ENCODE assay signal across 8 cellular contexts in genomic region chr12:124566181-124567034, GRCh38. TPM values are rescaled to one million over a fixed set of nuclear protein-coding genes. Genes with fewer than 3 reads are reported as not detected.
DNase-seq lines count a peak whose midpoint lies in the region; ATAC-seq and TF ChIP-seq lines count a peak whose summit lies in the region.

No MANE protein-coding gene starts in this region.

- peaks cover 6% of the 10 kb centered on the region for H3K36me3 Mint-ChIP-seq in Caco-2 (ENCODE audit: insufficient read depth, unreplicated experiment)
- no peaks in the 10 kb centered on the region for H3K36me3 Mint-ChIP-seq in nephron progenitor cell (ENCODE audit: low read depth)

- peak overlapping the region; percentile 90 for H3K27ac ChIP-seq in HUES48 (ENCODE audit: low read depth, low read length)
- peak overlapping the region; percentile 94 for H3K27ac ChIP-seq in RWPE1
- peak overlapping the region; percentile 94 for H3K27ac ChIP-seq in subcutaneous abdominal adipose tissue (ENCODE audit: low read depth, low read length)

- intact Hi-C loops in Caco-2 (cut with micrococcal nuclease; ENCODE audit: unreplicated experiment), result loop anchor here (2.0 to 5.0 kb wide), 2 partner anchors 42 to 186 kb away; no protein-coding TSS in a partner anchor

- H3K36me3 ChIP-seq in Caco-2 (ENCODE audit: control insufficient read depth, insufficient read depth, low read length) (no peaks in the 10 kb centered on the region), HUES48 (ENCODE audit: control insufficient read depth, insufficient read depth, low read length) (no peaks in the 10 kb centered on the region), subcutaneous abdominal adipose tissue (ENCODE audit: control insufficient read depth in 5 of 5, insufficient read depth in 5 of 5, low read length in 5 of 5) (no peaks in the 10 kb centered on the region)

- no TSS peak for BruUV-seq in Caco-2 (replicated peaks; lab: Mats Ljungman, UMichigan)

- H3K27me3 Mint-ChIP-seq in Caco-2 (ENCODE audit: insufficient read depth, unreplicated experiment), result no peaks in the 10 kb centered on the region
- peaks cover 12% of the 10 kb centered on the region for H3K27me3 Mint-ChIP-seq in nephron progenitor cell (ENCODE audit: low read depth, poor library complexity)

- H3K27me3 ChIP-seq in Caco-2 (replicated peaks; ENCODE audit: control insufficient read depth, insufficient read depth, low read length) (no peaks in the 10 kb centered on the region), HUES48 (ENCODE audit: control insufficient read depth, insufficient read depth, low read length) (no peaks in the 10 kb centered on the region), subcutaneous abdominal adipose tissue (ENCODE audit: control insufficient read depth in 5 of 5, insufficient read depth in 4 of 5, low read length in 5 of 5) (no peaks in the 10 kb centered on the region)

- DNase-seq in Caco-2 (peak; percentile 90), RWPE1 (ENCODE audit: low spot score) (peak; percentile 93), activated gamma-delta T cell (lab: John Stamatoyannopoulos, UW) (peak; percentile 48), fibroblast of villous mesenchyme (ENCODE audit: low read depth) (peak; percentile 85), nephron progenitor cell (peak; percentile 81)

- TF ChIP-seq CTCF in Caco-2 (IDR thresholded peaks at IDR 0.05; ENCODE audit: insufficient read depth in 1 of 2, low read depth in 1 of 2, low read length in 1 of 2, severe bottlenecking in 1 of 2, unreplicated experiment in 1 of 2), result no peak
- TF ChIP-seq CTCF in RWPE1 (conservative IDR thresholded peaks at IDR 0.05; ENCODE audit: low read depth), result no peak
- TF ChIP-seq CTCF in fibroblast of villous mesenchyme (IDR thresholded peaks at IDR 0.05; ENCODE audit: insufficient read depth, low read depth, low read length), result no peak
- no peak for TF ChIP-seq CTCF in nephron progenitor cell (IDR thresholded peaks at IDR 0.05)

- peaks cover 7% of the 10 kb centered on the region for H3K4me1 Mint-ChIP-seq in Caco-2 (ENCODE audit: low read depth, unreplicated experiment)
- peaks cover 47% of the 10 kb centered on the region for H3K4me1 Mint-ChIP-seq in nephron progenitor cell

- ATAC-seq in GM21390 (IDR thresholded peaks at IDR 0.05; ENCODE audit: unreplicated experiment), result peak; percentile 36

- H3K9me3 ChIP-seq in Caco-2, result no peaks in the 10 kb centered on the region
- H3K9me3 ChIP-seq in HUES48 (ENCODE audit: control insufficient read depth, insufficient read depth, low read length), result no peaks in the 10 kb centered on the region
- H3K9me3 ChIP-seq in subcutaneous abdominal adipose tissue (ENCODE audit: control insufficient read depth in 5 of 5, low read length in 5 of 5), result no peaks in the 10 kb centered on the region

- CTCF ChIA-PET in Caco-2 (lab: Charles Lee), result no interaction called here
- CTCF ChIA-PET in RWPE1 (lab: Yijun Ruan, JAX), result interaction anchor here (0.7 to 1.1 kb wide), 3 partner anchors 11 to 507 kb away, joined by 3 read pairs; no protein-coding TSS in a partner anchor

- H3K27ac Mint-ChIP-seq in Caco-2 (ENCODE audit: unreplicated experiment) (peak overlapping the region; percentile 53), nephron progenitor cell (no peak overlapping the region)

- H3K4me3 ChIP-seq in Caco-2 (ENCODE audit: low read depth, low read length), result peak overlapping the region; percentile 95
- peak overlapping the region; percentile 82 for H3K4me3 ChIP-seq in HUES48 (ENCODE audit: low read depth, low read length)
- peak overlapping the region; percentile 88 for H3K4me3 ChIP-seq in fibroblast of villous mesenchyme (ENCODE audit: low read depth, low read length)
- peak overlapping the region; percentile 57 to 86 (median 81) for H3K4me3 ChIP-seq in subcutaneous abdominal adipose tissue (ENCODE audit: low read depth in 1 of 5, low read length in 5 of 5)

- H3K4me3 Mint-ChIP-seq in Caco-2 (ENCODE audit: unreplicated experiment) (peak overlapping the region; percentile 85), nephron progenitor cell (peak overlapping the region; percentile 86)

- peak overlapping the region; percentile 64; the same call in 1 of the 2 replicates for H3K9ac ChIP-seq in HUES48 (ENCODE audit: low read depth, low read length)
- H3K9ac ChIP-seq in subcutaneous abdominal adipose tissue (ENCODE audit: low read length in 5 of 5), result peak overlapping the region; percentile 56 to 93 (median 87)

- no peaks in the 10 kb centered on the region for H3K9me3 Mint-ChIP-seq in Caco-2 (ENCODE audit: unreplicated experiment)
- H3K9me3 Mint-ChIP-seq in nephron progenitor cell, result no peaks in the 10 kb centered on the region

- POLR2A ChIA-PET in Caco-2 (lab: Charles Lee) (interaction anchor here (0.5 to 1.3 kb wide), 4 partner anchors 13 to 351 kb away, joined by 3 to 6 read pairs (median 4); no protein-coding TSS in a partner anchor), RWPE1 (lab: Yijun Ruan, JAX; ENCODE audit: low non-redundant PET) (no interaction called here)

- H3K4me1 ChIP-seq in Caco-2 (peaks cover 6% of the 10 kb centered on the region), HUES48 (ENCODE audit: control insufficient read depth, insufficient read depth, low read length) (peaks cover 46% of the 10 kb centered on the region), subcutaneous abdominal adipose tissue (ENCODE audit: control insufficient read depth in 5 of 5, insufficient read depth in 5 of 5, low read length in 5 of 5) (peaks cover 0 to 66% (median 52%) of the 10 kb centered on the region in 5 donors)

RNA-seq across cellular contexts. Expression of gene NCOR2, which starts 1.0 kb away (rescaled TPM):
- total RNA-seq in Caco-2 (2022) (243 and 250 TPM in 2 replicates), fibroblast of villous mesenchyme (77.3 and 86.8 TPM in 2 replicates)

Comparison
In these comparisons a context has a peak if more than half of its experiments do, and no peak if none do; other contexts are left out.
1. Peak in every context shown above with its lines: DNase-seq, ATAC-seq, H3K4me3 ChIP-seq and H3K27ac ChIP-seq.